9 cellular contexts compared by ENCODE assay signal in the genomic region with DNA sequence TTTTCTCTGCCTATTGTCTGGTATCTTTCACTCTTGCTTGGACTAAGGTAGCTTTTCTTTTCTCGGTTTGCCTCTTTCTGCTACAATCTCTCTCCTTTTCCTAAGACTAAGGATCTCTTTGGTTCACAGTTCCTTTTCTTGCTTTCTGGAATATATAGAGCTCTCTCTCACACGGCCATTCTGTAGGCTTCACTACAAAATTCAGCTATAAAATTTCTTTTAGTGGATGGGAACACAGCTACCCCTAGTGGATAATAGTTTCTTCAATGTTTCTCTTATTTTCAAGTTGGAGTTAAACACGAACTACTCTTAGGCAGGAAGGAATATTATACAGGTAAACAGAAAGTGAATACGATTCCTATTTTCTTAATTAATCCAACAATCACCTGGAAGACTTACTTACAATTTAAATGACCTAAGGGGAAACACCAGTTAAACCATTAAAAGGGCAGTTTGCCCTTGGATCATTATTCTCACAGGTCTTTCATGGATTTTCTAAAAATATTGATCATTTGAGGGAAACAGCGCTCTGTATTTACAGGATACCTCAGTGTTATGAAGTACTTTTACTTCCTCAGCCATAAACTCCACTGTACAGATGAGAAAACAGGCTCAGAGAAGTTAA.
A peak's percentile ranks its signal among the peaks of the same experiment; 100 is the strongest.
DNase-seq lines count a peak whose midpoint lies in the region; ATAC-seq and TF ChIP-seq lines count a peak whose summit lies in the region.
"Had no signal": no experiment of that assay in that cellular context is flagged by ENCODE, and none has a peak within 500 bp of the region (broad histone marks: within the 10 kb centered on the region; RNA-seq: fewer than 3 reads in every experiment).

No MANE protein-coding gene starts in this region.

- H3K27ac Mint-ChIP-seq in type B pancreatic cell, result no peak overlapping the region

- H3K4me1 Mint-ChIP-seq in type B pancreatic cell (ENCODE audit: unreplicated experiment), result no peaks in the 10 kb centered on the region

- H2AFZ ChIP-seq in OCI-LY1 (ENCODE audit: low read length), result no peak overlapping the region

- no peak overlapping the region for H3K4me3 Mint-ChIP-seq in type B pancreatic cell

- H3K4me2 ChIP-seq in OCI-LY1 (ENCODE audit: low read length), result no peak overlapping the region

- intact Hi-C loops in head of caudate nucleus (cut with DNase I), result no loop called here

- H3K27me3 ChIP-seq in cardiac muscle cell, result no peaks in the 10 kb centered on the region
- H3K27me3 ChIP-seq in right atrium auricular region, result no peaks in the 10 kb centered on the region
- no peaks in the 10 kb centered on the region for H3K27me3 ChIP-seq in OCI-LY1 (ENCODE audit: insufficient read depth, low read length)

- H3F3A ChIP-seq in OCI-LY1 (ENCODE audit: insufficient read depth, low read length), result no peaks in the 10 kb centered on the region

- H3K9me3 ChIP-seq in cardiac muscle cell (ENCODE audit: low read depth), result no peaks in the 10 kb centered on the region
- H3K9me3 ChIP-seq in right atrium auricular region, result no peaks in the 10 kb centered on the region
- no peaks in the 10 kb centered on the region for H3K9me3 ChIP-seq in OCI-LY1 (ENCODE audit: low read length)

- no peaks in the 10 kb centered on the region for H3K9me3 Mint-ChIP-seq in type B pancreatic cell

- H3K27ac ChIP-seq in cardiac muscle cell, result no peak overlapping the region
- no peak overlapping the region for H3K27ac ChIP-seq in right atrium auricular region
- H3K27ac ChIP-seq in OCI-LY1 (ENCODE audit: low read depth, low read length, poor library complexity, severe bottlenecking), result no peak overlapping the region

- peaks cover 4% of the 10 kb centered on the region for H3K36me3 Mint-ChIP-seq in type B pancreatic cell

- no peaks in the 10 kb centered on the region for H3K27me3 Mint-ChIP-seq in type B pancreatic cell

- no peak overlapping the region for H3K9ac ChIP-seq in OCI-LY1 (ENCODE audit: low read length)

- TF ChIP-seq CTCF in cardiac muscle cell (IDR thresholded peaks at IDR 0.05; ENCODE audit: low read depth, low read length) (peak; percentile 57), right atrium auricular region (IDR thresholded peaks at IDR 0.05) (peak in 1 of 2 donors; percentile 55), OCI-LY1 (IDR thresholded peaks at IDR 0.05; ENCODE audit: low read length) (peak; percentile 41), type B pancreatic cell (conservative IDR thresholded peaks at IDR 0.05) (peak; percentile 69)

- H4K20me1 ChIP-seq in OCI-LY1 (ENCODE audit: insufficient read depth, low read length), result no peaks in the 10 kb centered on the region

- no peak overlapping the region for H3K4me3 ChIP-seq in cardiac muscle cell
- H3K4me3 ChIP-seq in right atrium auricular region, result no peak overlapping the region
- H3K4me3 ChIP-seq in OCI-LY1 (ENCODE audit: low read depth, low read length, poor library complexity, severe bottlenecking), result no peak overlapping the region

- H3K9me2 ChIP-seq in OCI-LY1 (ENCODE audit: low read depth, low read length), result no peaks in the 10 kb centered on the region

- no peaks in the 10 kb centered on the region for H3K79me2 ChIP-seq in OCI-LY1 (ENCODE audit: insufficient read depth, low read length)

- ATAC-seq in HG03280 (IDR thresholded peaks at IDR 0.05; ENCODE audit: unreplicated experiment), result no peak
- ATAC-seq in GM21786 (IDR thresholded peaks at IDR 0.05; ENCODE audit: unreplicated experiment), result no peak

- H3K36me3 ChIP-seq in cardiac muscle cell (no peaks in the 10 kb centered on the region), right atrium auricular region (no peaks in the 10 kb centered on the region), OCI-LY1 (ENCODE audit: insufficient read depth, low read length) (no peaks in the 10 kb centered on the region)

- H3K4me1 ChIP-seq in cardiac muscle cell (ENCODE audit: low read depth) (no peaks in the 10 kb centered on the region), right atrium auricular region (no peaks in the 10 kb centered on the region), OCI-LY1 (ENCODE audit: insufficient read depth, low read length, severe bottlenecking) (no peaks in the 10 kb centered on the region)

- DNase-seq in cardiac muscle cell (ENCODE audit: low read depth in 1 of 2, low spot score in 1 of 2) (peak; percentile 53 to 56), right atrium auricular region (ENCODE audit: low spot score) (no peak), fibroblast of peridontal ligament (ENCODE audit: extremely low read depth) (peak; percentile 8), type B pancreatic cell (ENCODE audit: extremely low spot score, unreplicated experiment) (no peak), head of caudate nucleus (no peak)
- DNase-seq: nucleus accumbens had no signal

Comparison
In these comparisons a context has a peak if more than half of its experiments do, and no peak if none do; other contexts are left out.
1. DNase-seq: peak in cardiac muscle cell (2 of 2) and fibroblast of peridontal ligament (single experiment); none in right atrium auricular region (single experiment), type B pancreatic cell (single experiment) and head of caudate nucleus (0 of 42).